12 cellular contexts compared by ENCODE assay signal in genomic region chr16:85749686-85750020, GRCh38. TPM values are rescaled to one million over a fixed set of nuclear protein-coding genes. Genes with fewer than 3 reads are reported as not detected.
DNase-seq lines count a peak whose midpoint lies in the region; ATAC-seq, FAIRE-seq and TF ChIP-seq lines count a peak whose summit lies in the region.
"Had no signal": no experiment of that assay in that cellular context is flagged by ENCODE, and none has a peak within 500 bp of the region (broad histone marks: within the 10 kb centered on the region; RNA-seq: fewer than 3 reads in every experiment).

No MANE protein-coding gene starts in this region.

- H3K9me3 Mint-ChIP-seq in H9: no peaks in the 10 kb centered on the region
- H3K9me3 Mint-ChIP-seq: CD4-positive, alpha-beta memory T cell had no signal

- H2BK15ac ChIP-seq in H9 (ENCODE audit: low read depth, low read length): no peak overlapping the region

- H3K4me2 ChIP-seq in A549: peak overlapping the region; percentile 93
- peak overlapping the region; percentile 34 for H3K4me2 ChIP-seq in H9 (ENCODE audit: insufficient read depth, insufficient read length, low read length)

- H3K36me3 ChIP-seq in breast epithelium: no peaks in the 10 kb centered on the region
- H3K36me3 ChIP-seq in mucosa of rectum (ENCODE audit: control insufficient read depth in 2 of 2, insufficient read depth in 2 of 2, low read length in 2 of 2): no peaks in the 10 kb centered on the region

- H3K18ac ChIP-seq in H9 (ENCODE audit: insufficient read length, low read depth, low read length): no peak overlapping the region

- H2BK20ac ChIP-seq in H9 (ENCODE audit: low read depth, low read length, poor library complexity, severe bottlenecking): no peak overlapping the region

- no peak overlapping the region for H2AK5ac ChIP-seq in H9 (ENCODE audit: insufficient read length, low read length)

- H3K14ac ChIP-seq in H9 (ENCODE audit: insufficient read depth, low read length): no peak overlapping the region

- H3K27me3 ChIP-seq in H9 (ENCODE audit: insufficient read depth, low read length) (no peaks in the 10 kb centered on the region; the same call in 1 of the 2 replicates), breast epithelium (no peaks in the 10 kb centered on the region), mucosa of rectum (ENCODE audit: control insufficient read depth in 2 of 2, insufficient read depth in 2 of 2, low read length in 2 of 2) (peaks cover 14 to 38% of the 10 kb centered on the region in 2 donors)

- H3K23me2 ChIP-seq in H9 (ENCODE audit: insufficient read length, low read depth, low read length, poor library complexity, severe bottlenecking): peaks cover 8% of the 10 kb centered on the region

- no peaks in the 10 kb centered on the region for H4K20me1 ChIP-seq in H9 (ENCODE audit: control insufficient read depth, insufficient read depth, insufficient read length)

- H3K4me1 Mint-ChIP-seq in H9: peaks cover 56 to 58% of the 10 kb centered on the region in 2 experiments

- POLR2A ChIA-PET in A549 (lab: Yijun Ruan, JAX): no interaction called here

- peaks cover 33% of the 10 kb centered on the region for H3K27me3 Mint-ChIP-seq in H9 (ENCODE audit: low read depth)

- no peaks in the 10 kb centered on the region for H3K79me1 ChIP-seq in H9 (ENCODE audit: insufficient read depth, low read depth, low read length, poor library complexity, severe bottlenecking)

- CTCF ChIA-PET in A549 (lab: Yijun Ruan, JAX): interaction anchor here (1.5 to 2.8 kb wide), 2 partner anchors 10 to 16 kb away, joined by 3 to 16 read pairs; no protein-coding TSS in a partner anchor

- H3T11ph ChIP-seq in H9 (ENCODE audit: low read length): no peak overlapping the region

- TF ChIP-seq RAD21 in A549 (conservative IDR thresholded peaks at IDR 0.05 in 1 of 2, IDR thresholded peaks at IDR 0.05 in 1 of 2): no peak

- H3K4me1 ChIP-seq in A549 (peaks cover 40% of the 10 kb centered on the region), H9 (ENCODE audit: insufficient read depth, low read length) (peaks cover 10% of the 10 kb centered on the region; the same call in 1 of the 2 replicates), breast epithelium (peaks cover 15 to 19% of the 10 kb centered on the region in 2 donors), mucosa of rectum (ENCODE audit: control insufficient read depth in 2 of 2, insufficient read depth in 2 of 2, low read length in 2 of 2) (peaks cover 16 to 36% of the 10 kb centered on the region in 2 donors)

- H4K5ac ChIP-seq in H9 (ENCODE audit: insufficient read length, low read depth, low read length): no peak overlapping the region

- peak overlapping the region; percentile 94 for H3K4me3 ChIP-seq in A549
- H3K4me3 ChIP-seq in breast epithelium: peak overlapping the region; percentile 45 to 84 (median 67)
- H3K4me3 ChIP-seq in mucosa of rectum (ENCODE audit: low read length in 2 of 2): peak overlapping the region; percentile 37 to 66

- no peak overlapping the region for H3K56ac ChIP-seq in H9 (ENCODE audit: insufficient read length, low read depth, low read length)

- H3K79me2 ChIP-seq in H9 (ENCODE audit: insufficient read depth, low read length): no peaks in the 10 kb centered on the region

- ATAC-seq in A549: no peak
- ATAC-seq: activated CD4-positive, alpha-beta T cell treated with anti-CD3 and anti-CD28 coated beads for 36 hours had no signal

- no peak overlapping the region for H2BK5ac ChIP-seq in H9 (ENCODE audit: insufficient read length, low read length)

- no peak for TF ChIP-seq EP300 in A549 (IDR thresholded peaks at IDR 0.05)

- H3K36me3 Mint-ChIP-seq in H9 (ENCODE audit: insufficient read depth in 1 of 3, low read depth in 3 of 3): no peaks in the 10 kb centered on the region; a peak in 1 of 7 replicates
- H3K36me3 Mint-ChIP-seq: CD4-positive, alpha-beta memory T cell had no signal

- H4K91ac ChIP-seq in H9 (ENCODE audit: insufficient read length, low read depth, low read length): no peak overlapping the region

- H3K4me3 Mint-ChIP-seq in H9: peak overlapping the region; percentile 79 to 93; a peak in 4 of 5 replicates

- H2BK12ac ChIP-seq in H9 (ENCODE audit: insufficient read length, low read depth, low read length): no peak overlapping the region

- H3K27ac ChIP-seq in A549: peak overlapping the region in 1 of 2 experiments; percentile 95; a peak in 4 of 6 replicates
- no peak overlapping the region for H3K27ac ChIP-seq in H9 (ENCODE audit: insufficient read length, low read depth, low read length)
- H3K27ac ChIP-seq in breast epithelium: no peak overlapping the region
- no peak overlapping the region for H3K27ac ChIP-seq in mucosa of rectum (ENCODE audit: low read depth in 2 of 2, low read length in 2 of 2)

- H2AFZ ChIP-seq in H9 (ENCODE audit: low read length): no peak overlapping the region

- H2BK120ac ChIP-seq in H9 (ENCODE audit: low read depth, low read length, poor library complexity, severe bottlenecking): no peak overlapping the region

- H3K4ac ChIP-seq in H9 (ENCODE audit: low read depth, low read length): no peak overlapping the region

- no peak for FAIRE-seq in A549 (lab: Jason Lieb, UNC)

- TF ChIP-seq CTCF in A549 (IDR thresholded peaks at IDR 0.05) (no peak), H9 (conservative IDR thresholded peaks at IDR 0.05) (no peak), breast epithelium (IDR thresholded peaks at IDR 0.05) (no peak)

- no peak overlapping the region for H4K8ac ChIP-seq in H9 (replicated peaks; ENCODE audit: insufficient read length, low read depth, low read length)

- H3K9ac ChIP-seq in H9 (ENCODE audit: extremely low read depth, insufficient read length, low read length): no peak overlapping the region
- H3K9ac ChIP-seq in mucosa of rectum (ENCODE audit: low read depth in 1 of 2, low read length in 2 of 2): peak overlapping the region in 1 of 2 donors; percentile 20

- H3K23ac ChIP-seq in H9 (ENCODE audit: insufficient read length, low read depth, low read length): no peak overlapping the region

- 81% methylated on average over 12 of the region's 12 CpGs for WGBS in A549 (ENCODE audit: missing lambda C conversion rate)
- WGBS in H9 (ENCODE audit: extremely low coverage, insufficient read length, low lambda C conversion rate): no CpG with 5 or more reads among the region's 12 CpGs

- TF ChIP-seq POLR2A in A549 (IDR thresholded peaks at IDR 0.05; ENCODE audit: low read length) (no peak), breast epithelium (IDR thresholded peaks at IDR 0.05) (no peak)

- DNase-seq in A549 (ENCODE audit: low read depth in 1 of 2, low spot score in 1 of 2): no peak
- DNase-seq in H9: no peak
- no peak for DNase-seq in breast epithelium (ENCODE audit: low spot score in 2 of 2)
- no peak for DNase-seq in NCI-H1436 (lab: John Stamatoyannopoulos, UW)
- DNase-seq in COR-L47 (lab: John Stamatoyannopoulos, UW): no peak
- DNase-seq in NCI-H526 treated with DMSO at 0.1 percent for 48 hours (lab: John Stamatoyannopoulos, UW): no peak
- no peak for DNase-seq in MV-4-11 (lab: John Stamatoyannopoulos, UW)
- DNase-seq: CD4-positive, alpha-beta memory T cell; hippocampal formation had no signal

- intact Hi-C loops in breast epithelium (cut with DNase I; ENCODE audit: low total_unique reads): loop anchor here (10.0 kb wide), 1 partner anchor 85 kb away; no protein-coding TSS in a partner anchor

- H3K9me3 ChIP-seq in A549 (no peaks in the 10 kb centered on the region), H9 (ENCODE audit: control insufficient read depth, low read depth, low read length) (no peaks in the 10 kb centered on the region), breast epithelium (no peaks in the 10 kb centered on the region), mucosa of rectum (ENCODE audit: control insufficient read depth in 2 of 2, low read length in 2 of 2) (no peaks in the 10 kb centered on the region)

- no peak overlapping the region for H3K27ac Mint-ChIP-seq in H9
- H3K27ac Mint-ChIP-seq: activated CD4-positive, alpha-beta T cell treated with anti-CD3 and anti-CD28 coated beads for 36 hours; CD4-positive, alpha-beta memory T cell had no signal

TF ChIP-seq in A549, 52 proteins besides CTCF, POLR2A, EP300 and RAD21 (continues in another document):
- TF ChIP-seq ATOH8 (CRISPR knock-in tag; IDR thresholded peaks at IDR 0.05; ENCODE audit: low read depth) (no peak), TFCP2L1 (CRISPR knock-in tag; IDR thresholded peaks at IDR 0.05) (no peak)

RNA-seq across cellular contexts. Expression of gene C16orf74, which starts 1.2 kb away (rescaled TPM):
- polyA plus RNA-seq in A549 (2011; rRNA removed): 3.3 and 3.8 TPM in 2 replicates
- 19.7 and 21.8 TPM in 2 replicates for polyA plus RNA-seq in A549 (2012; cell fraction: cytosol; rRNA removed)
- 19.8 and 21.2 TPM in 2 replicates for polyA plus RNA-seq in A549 (2012; cell fraction: nucleus; rRNA removed)
- 8.0 to 9.3 TPM (median 9.1 TPM) in 3 replicates for polyA plus RNA-seq in A549 (2017; fragmentation: RNase III; extraction: RNeasy Plus Mini Kit Qiagen cat#74134 plus additional on column Dnase treatment)
- polyA minus RNA-seq in A549 (2011; rRNA and poly(A)+ RNA removed): 1.1 and 2.3 TPM in 2 replicates
- total RNA-seq in H9 (2021): 4.9 and 5.6 TPM in 2 replicates
- 1 to 10 TPM in 2 of 3 donors, under 1 TPM in 1; 0.80 to 7.2 (median 6.7) TPM for total RNA-seq in breast epithelium
- total RNA-seq: LHCN-M2 had no signal

RNA-seq across cellular contexts. Expression of gene EMC8, which starts 49.7 kb away (rescaled TPM):
- 43.0 and 47.3 TPM in 2 replicates for polyA plus RNA-seq in A549 (2011; rRNA removed)
- 83.5 and 95.6 TPM in 2 replicates for polyA plus RNA-seq in A549 (2012; cell fraction: cytosol; rRNA removed)
- 74.5 and 79.6 TPM in 2 replicates for polyA plus RNA-seq in A549 (2012; cell fraction: nucleus; rRNA removed)
- 53.0 to 59.0 TPM (median 53.2 TPM) in 3 replicates for polyA plus RNA-seq in A549 (2017; fragmentation: RNase III; extraction: RNeasy Plus Mini Kit Qiagen cat#74134 plus additional on column Dnase treatment)
- polyA minus RNA-seq in A549 (2011; rRNA and poly(A)+ RNA removed): 58.0 and 75.9 TPM in 2 replicates
- 52.3 and 59.5 TPM in 2 replicates for total RNA-seq in H9 (2021)
- 10 to 100 TPM; 18.1 to 30.8 (median 30.7) TPM for total RNA-seq in breast epithelium

RNA-seq across cellular contexts. Expression of gene COX4I1, which starts 49.8 kb away (rescaled TPM):
- polyA plus RNA-seq in A549 (2011; rRNA removed) (854 and 929 TPM in 2 replicates), A549 (2017; fragmentation: RNase III; extraction: RNeasy Plus Mini Kit Qiagen cat#74134 plus additional on column Dnase treatment) (767 to 790 TPM (median 783 TPM) in 3 replicates)
- polyA plus RNA-seq in A549 (2012; cell fraction: cytosol; rRNA removed): 1,454 and 1,868 TPM in 2 replicates
- 788 and 816 TPM in 2 replicates for polyA plus RNA-seq in A549 (2012; cell fraction: nucleus; rRNA removed)
- 305 and 406 TPM in 2 replicates for polyA minus RNA-seq in A549 (2011; rRNA and poly(A)+ RNA removed)
- total RNA-seq in H9 (2021) (506 and 520 TPM in 2 replicates), breast epithelium (100 to 1,000 TPM; 355 to 425 (median 400) TPM)
